Comparison of ENCODE assay signal across 8 cellular contexts in genomic region chr14:73645248-73645610, GRCh38. TPM values are rescaled to one million over a fixed set of nuclear protein-coding genes. Genes with fewer than 3 reads are reported as not detected.
DNase-seq lines count a peak whose midpoint lies in the region; ATAC-seq and TF ChIP-seq lines count a peak whose summit lies in the region.
"Had no signal": no experiment of that assay in that cellular context is flagged by ENCODE, and none has a peak within 500 bp of the region (broad histone marks: within the 10 kb centered on the region; RNA-seq: fewer than 3 reads in every experiment).

No MANE protein-coding gene starts in this region.

- H3K27me3 ChIP-seq in hepatocyte = no peaks in the 10 kb centered on the region

- no peaks in the 10 kb centered on the region for H3K27me3 Mint-ChIP-seq in stimulated activated naive B cell treated with anti-CD40 and anti-IgM and Interleukin-4, amounts not matched to agents 10 μg/mL and 1 μg/mL and 100 μg/mL, for 72 hours

- H4K20me1 ChIP-seq in hepatocyte (ENCODE audit: insufficient read depth, poor library complexity, severe bottlenecking) = no peaks in the 10 kb centered on the region

- H2AFZ ChIP-seq in hepatocyte = peak overlapping the region; percentile 86

- H3K4me3 Mint-ChIP-seq in stimulated activated naive B cell treated with anti-CD40 and anti-IgM and Interleukin-4, amounts not matched to agents 10 μg/mL and 1 μg/mL and 100 μg/mL, for 72 hours = peak overlapping the region; percentile 93 to 96

- 7% methylated on average over 6 of the region's 7 CpGs for WGBS in hepatocyte (ENCODE audit: low lambda C conversion rate, missing lambda C conversion rate)

- TF ChIP-seq CTCF in HEK293 (tag by site-specific recombination; IDR thresholded peaks at IDR 0.05) = no peak
- TF ChIP-seq CTCF in VCaP (conservative IDR thresholded peaks at IDR 0.05) = no peak
- no peak for TF ChIP-seq CTCF in hepatocyte (IDR thresholded peaks at IDR 0.05; ENCODE audit: poor library complexity)

- H3K27ac Mint-ChIP-seq in stimulated activated naive B cell treated with anti-CD40 and anti-IgM and Interleukin-4, amounts not matched to agents 10 μg/mL and 1 μg/mL and 100 μg/mL, for 72 hours = peak overlapping the region; percentile 93

- H3K4me2 ChIP-seq in hepatocyte = peak overlapping the region; percentile 75

- H3K4me1 Mint-ChIP-seq in stimulated activated naive B cell treated with anti-CD40 and anti-IgM and Interleukin-4, amounts not matched to agents 10 μg/mL and 1 μg/mL and 100 μg/mL, for 72 hours = peaks cover 13 to 22% of the 10 kb centered on the region in 2 donors

- H3K9me3 ChIP-seq in HEK293 (ENCODE audit: control insufficient read depth, insufficient read depth, low read depth, low read length) (no peaks in the 10 kb centered on the region), hepatocyte (ENCODE audit: low read depth) (no peaks in the 10 kb centered on the region)

- ATAC-seq in stimulated activated naive B cell treated with anti-CD40 and anti-IgM and Interleukin-4, amounts not matched to agents 10 μg/mL and 1 μg/mL and 100 μg/mL, for 72 hours (replicated peaks) = no peak

- H3K27ac ChIP-seq in HEK293 (ENCODE audit: extremely low read depth, low read depth, low read length) = no peak overlapping the region
- H3K27ac ChIP-seq in VCaP = peak overlapping the region; percentile 80
- H3K27ac ChIP-seq in hepatocyte = no peak overlapping the region

- DNase-seq in hepatocyte (ENCODE audit: low spot score) (no peak), activated gamma-delta T cell (lab: John Stamatoyannopoulos, UW) (no peak)
- DNase-seq in stimulated activated naive B cell treated with anti-CD40 and anti-IgM and Interleukin-4, amounts not matched to agents 10 μg/mL and 1 μg/mL and 100 μg/mL, for 72 hours = no peak
- DNase-seq in stimulated activated CD8-positive, alpha-beta memory T cell treated with anti-CD3 and anti-CD28 coated beads, Interleukin-4, amount 100 ng/mL, for 48 hours = no peak
- no peak for DNase-seq in activated CD4-positive, alpha-beta T cell treated with anti-CD3 and anti-CD28 coated beads for 48 hours

- H3K36me3 Mint-ChIP-seq in stimulated activated naive B cell treated with anti-CD40 and anti-IgM and Interleukin-4, amounts not matched to agents 10 μg/mL and 1 μg/mL and 100 μg/mL, for 72 hours = peaks cover 0 to 2% of the 10 kb centered on the region in 2 donors

- H3K36me3 ChIP-seq in HEK293 (ENCODE audit: control insufficient read depth in 2 of 2, insufficient read depth in 1 of 2, low read length in 2 of 2) (no peaks in the 10 kb centered on the region; a peak in 1 of 3 replicates), hepatocyte (replicated peaks; ENCODE audit: insufficient read depth, low read depth) (no peaks in the 10 kb centered on the region)

- H3K4me3 ChIP-seq in HEK293 (ENCODE audit: low read depth, low read length) (peak overlapping the region; percentile 93), hepatocyte (peak overlapping the region; percentile 92)

- peaks cover 7% of the 10 kb centered on the region; the same call in 1 of the 2 replicates for H3K4me1 ChIP-seq in HEK293 (ENCODE audit: control insufficient read depth, insufficient read depth, low read length)
- H3K4me1 ChIP-seq in hepatocyte (ENCODE audit: insufficient read depth) = peaks cover 10% of the 10 kb centered on the region

- H3K79me2 ChIP-seq in hepatocyte = peaks cover 33% of the 10 kb centered on the region

- POLR2A ChIA-PET in HEK293 (lab: Yijun Ruan, JAX) = interaction anchor here (0.7 to 1.4 kb wide), 2 partner anchors 69 to 107 kb away, joined by 4 to 5 read pairs; partner anchors contain the start of gene PNMA1

- H3K9me2 ChIP-seq in hepatocyte (replicated peaks; ENCODE audit: insufficient read depth) = no peaks in the 10 kb centered on the region

- no peaks in the 10 kb centered on the region for H3K9me3 Mint-ChIP-seq in stimulated activated naive B cell treated with anti-CD40 and anti-IgM and Interleukin-4, amounts not matched to agents 10 μg/mL and 1 μg/mL and 100 μg/mL, for 72 hours

- CTCF ChIA-PET in HEK293 (lab: Yijun Ruan, JAX) = interaction anchor here (0.6 to 1.3 kb wide), 4 partner anchors 11 to 253 kb away, joined by 3 to 4 read pairs (median 4); no protein-coding TSS in a partner anchor

TF ChIP-seq in HEK293, 187 proteins besides CTCF, POLR2A, EP300 and RAD21 (continues in another document):
- TF ChIP-seq ZBTB10 (tag by site-specific recombination; IDR thresholded peaks at IDR 0.05) (no peak), ZNF670 (tag by site-specific recombination; IDR thresholded peaks at IDR 0.05; ENCODE audit: low read depth) (no peak), BCL11B (tag by site-specific recombination; IDR thresholded peaks at IDR 0.05; ENCODE audit: low read depth) (no peak), TCF7L2 (IDR thresholded peaks at IDR 0.05; ENCODE audit: borderline replicate concordance, low read depth, low read length) (no peak), ZNF2 (tag by site-specific recombination; IDR thresholded peaks at IDR 0.05) (no peak), AEBP2 (tag by site-specific recombination; IDR thresholded peaks at IDR 0.05; ENCODE audit: borderline replicate concordance) (no peak), ZNF449 (tag by site-specific recombination; IDR thresholded peaks at IDR 0.05) (0 out of 2 replicates have a peak, but pooled peaks have one; percentile 0), PATZ1 (tag by site-specific recombination; IDR thresholded peaks at IDR 0.05) (peak; percentile 6; the same call in 1 of the 2 replicates), ZNF112 (tag by site-specific recombination; IDR thresholded peaks at IDR 0.05) (no peak), ZNF707 (tag by site-specific recombination; IDR thresholded peaks at IDR 0.05) (no peak)

RNA-seq across cellular contexts. Expression of gene DNAL1, which starts 0.4 kb away (rescaled TPM):
- total RNA-seq in hepatocyte = 5.4 and 6.9 TPM in 2 replicates
- polyA plus RNA-seq in hepatocyte = 5.7 and 6.0 TPM in 2 replicates

RNA-seq across cellular contexts. Expression of gene ACOT6, which starts 32.9 kb away (rescaled TPM):
- not detected in 2 replicates for total RNA-seq in hepatocyte
- not detected in 2 replicates for polyA plus RNA-seq in hepatocyte
- total RNA-seq: renal cortical epithelial cell had no signal

RNA-seq across cellular contexts. Expression of gene ACOT4, which starts 53.6 kb away (rescaled TPM):
- total RNA-seq in hepatocyte = 2.5 and 2.8 TPM in 2 replicates
- 2.1 and 2.4 TPM in 2 replicates for polyA plus RNA-seq in hepatocyte
